8 cellular contexts compared by ENCODE assay signal in the genomic region with DNA sequence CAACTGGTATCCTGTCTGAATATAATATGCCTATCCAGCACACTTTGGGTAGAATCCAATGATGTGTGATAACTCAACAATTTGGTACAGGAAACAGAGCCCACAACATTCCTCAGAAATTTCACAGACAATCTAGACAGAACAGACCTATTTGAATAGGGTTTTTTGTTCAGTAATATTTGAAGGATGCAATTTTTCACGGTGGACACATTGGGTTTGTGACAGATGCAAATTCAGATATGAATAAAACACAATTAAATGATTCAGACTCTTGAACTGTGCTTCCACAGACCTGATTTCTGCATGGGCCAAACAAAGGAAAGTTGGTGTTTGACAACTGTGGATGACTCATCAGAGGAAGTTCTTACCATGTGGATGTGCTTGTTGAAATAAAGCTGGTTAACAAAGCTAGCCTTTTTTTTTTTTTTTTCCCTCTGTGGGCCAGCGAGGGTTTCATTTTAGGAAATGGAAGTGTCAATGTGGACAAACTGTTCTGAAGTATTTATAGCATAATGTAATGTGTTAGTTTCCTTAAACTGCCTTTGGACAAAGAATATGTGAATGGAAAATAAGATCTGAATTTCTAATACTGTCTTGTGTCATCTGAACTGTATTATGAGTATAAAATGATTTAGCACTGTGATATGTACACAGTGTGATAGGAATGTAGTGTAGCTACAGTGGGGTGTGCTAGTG. TPM values are rescaled to one million over a fixed set of nuclear protein-coding genes. Genes with fewer than 3 reads are reported as not detected.
A peak's percentile ranks its signal among the peaks of the same experiment; 100 is the strongest.
DNase-seq lines count a peak whose midpoint lies in the region; ATAC-seq and TF ChIP-seq lines count a peak whose summit lies in the region.

No MANE protein-coding gene starts in this region.

- peaks cover 68% of the 10 kb centered on the region for H3K4me1 Mint-ChIP-seq in activated naive CD8-positive, alpha-beta T cell (ENCODE audit: low read depth)

- H3K9me3 Mint-ChIP-seq in activated naive CD8-positive, alpha-beta T cell (ENCODE audit: low read depth): no peaks in the 10 kb centered on the region

- ATAC-seq in Right ventricle myocardium superior (ENCODE audit: poor library complexity) (peak; percentile 86), HG02759 (IDR thresholded peaks at IDR 0.05; ENCODE audit: unreplicated experiment) (no peak)

- peak; percentile 43 for DNase-seq in activated CD4-positive, alpha-beta T cell treated with anti-CD3 and anti-CD28 coated beads for 48 hours
- no peak for DNase-seq in activated CD4-positive, alpha-beta T cell treated with anti-CD3 and anti-CD28 coated beads for 1 hour
- DNase-seq in NCI-H146 treated with DMSO at 0.1 percent for 48 hours (lab: John Stamatoyannopoulos, UW; ENCODE audit: unreplicated experiment) (peak; percentile 14), Right ventricle myocardium superior (no peak), renal cortical epithelial cell (ENCODE audit: low read depth) (peak; percentile 97), GM10266 (ENCODE audit: extremely low spot score) (no peak)

- H3K27ac Mint-ChIP-seq in activated naive CD8-positive, alpha-beta T cell: peak overlapping the region; percentile 98

- no peaks in the 10 kb centered on the region for H3K27me3 Mint-ChIP-seq in activated naive CD8-positive, alpha-beta T cell

- peak overlapping the region; percentile 74 for H3K4me3 Mint-ChIP-seq in activated naive CD8-positive, alpha-beta T cell

- no peak for TF ChIP-seq CTCF in GM10266 (IDR thresholded peaks at IDR 0.05; ENCODE audit: control insufficient read depth, insufficient read depth, low read depth, missing control alignments)

- intact Hi-C loops in Right ventricle myocardium superior (cut with DNase I): no loop called here

- H3K36me3 Mint-ChIP-seq in activated naive CD8-positive, alpha-beta T cell: peaks cover 11% of the 10 kb centered on the region

RNA-seq across cellular contexts. Expression of a gene that starts 43.2 kb away (rescaled TPM):
- total RNA-seq in Right ventricle myocardium superior: 13.6 TPM
- total RNA-seq in renal cortical epithelial cell: 18.1 and 21.2 TPM in 2 replicates

Comparison
In these comparisons a context has a peak if more than half of its experiments do, and no peak if none do; other contexts are left out.
1. DNase-seq: peak in activated CD4-positive, alpha-beta T cell treated with anti-CD3 and anti-CD28 coated beads for 48 hours (single experiment), NCI-H146 treated with DMSO at 0.1 percent for 48 hours (single experiment) and renal cortical epithelial cell (single experiment); none in activated CD4-positive, alpha-beta T cell treated with anti-CD3 and anti-CD28 coated beads for 1 hour (single experiment), Right ventricle myocardium superior (single experiment) and GM10266 (single experiment).